Comparison of ENCODE assay signal across 10 cellular contexts in genomic region chr1:168574234-168574633, GRCh38. TPM values are rescaled to one million over a fixed set of nuclear protein-coding genes. Genes with fewer than 3 reads are reported as not detected.
DNase-seq lines count a peak whose midpoint lies in the region; FAIRE-seq and TF ChIP-seq lines count a peak whose summit lies in the region.
"Not testable (repeated sequence)": the region's sequence is repeated elsewhere in the genome, so short reads cannot be mapped to it uniquely, and the experiment has no call there.
"Had no signal": no experiment of that assay in that cellular context is flagged by ENCODE, and none has a peak within 500 bp of the region (broad histone marks: within the 10 kb centered on the region; RNA-seq: fewer than 3 reads in every experiment).

No MANE protein-coding gene starts in this region.

- not testable (repeated sequence) for H3K36me3 ChIP-seq in bronchial epithelial cell (ENCODE audit: control insufficient read depth, insufficient read depth, low read length); uterus

- FAIRE-seq in bronchial epithelial cell (lab: Jason Lieb, UNC): not testable (repeated sequence)

- not testable (repeated sequence) for H3K27ac ChIP-seq in uterus

- not testable (repeated sequence) for TF ChIP-seq POLR2A in uterus (IDR thresholded peaks at IDR 0.05)

- not testable (repeated sequence) for H3K9me3 ChIP-seq in uterus

- not testable (repeated sequence) for H3K9me3 Mint-ChIP-seq in nephron

- not testable (repeated sequence) for H3K4me1 Mint-ChIP-seq in nephron

- not testable (repeated sequence) for H3K4me3 ChIP-seq in HFF-Myc (replicated peaks; ENCODE audit: low read depth, low read length); bronchial epithelial cell (ENCODE audit: low read depth, low read length); uterus

- not testable (repeated sequence) for H3K4me3 Mint-ChIP-seq in nephron

- peaks cover 24% of the 10 kb centered on the region for H3K27me3 Mint-ChIP-seq in nephron (ENCODE audit: low read depth)

- not testable (repeated sequence) for H3K4me1 ChIP-seq in uterus

- H3K36me3 Mint-ChIP-seq in nephron (ENCODE audit: low read depth): not testable (repeated sequence)

- H3K27me3 ChIP-seq in bronchial epithelial cell (ENCODE audit: control insufficient read depth, insufficient read depth, low read length); uterus: not testable (repeated sequence)

- DNase-seq in DMS114 treated with DMSO at 0.1 percent for 48 hours (lab: John Stamatoyannopoulos, UW; ENCODE audit: unreplicated experiment): peak; percentile 4
- not testable (repeated sequence) for DNase-seq in HFF-Myc (ENCODE audit: extremely low read depth, low read depth)
- DNase-seq in NCI-H345 (lab: John Stamatoyannopoulos, UW): peak; percentile 7
- peak; percentile 5 for DNase-seq in T1000 (lab: John Stamatoyannopoulos, UW)
- peak; percentile 35 for DNase-seq in bronchial epithelial cell (ENCODE audit: low read depth)
- peak; percentile 31 for DNase-seq in glomerular visceral epithelial cell (ENCODE audit: extremely low spot score)
- peak in 1 of 2 donors; percentile 22 for DNase-seq in uterus

- not testable (repeated sequence) for H3K27ac Mint-ChIP-seq in nephron

- TF ChIP-seq CTCF in HFF-Myc (IDR thresholded peaks at IDR 0.05; ENCODE audit: low read depth, low read length, missing control alignments): peak; percentile 13
- TF ChIP-seq CTCF in bronchial epithelial cell (IDR thresholded peaks at IDR 0.05; ENCODE audit: insufficient read depth, low read length, severe bottlenecking): peak; percentile 19
- TF ChIP-seq CTCF in nephron (IDR thresholded peaks at IDR 0.05; ENCODE audit: unreplicated experiment in 3 of 3): peak; percentile 34 to 41 (median 41)
- TF ChIP-seq CTCF in uterus (IDR thresholded peaks at IDR 0.05): peak; percentile 38 to 53 (median 48)

- intact Hi-C loops in uterus (cut with DNase I; ENCODE audit: low total_unique reads): loop anchor here (10.0 kb wide), 1 partner anchor 129 kb away; no protein-coding TSS in a partner anchor

RNA-seq across cellular contexts. Expression of gene XCL1, which starts 2.2 kb away (rescaled TPM):
- total RNA-seq in bronchial epithelial cell (not detected in 2 replicates), uterus (under 1 TPM in 2 of 4 donors, not detected in 2; 0.55 to 0.58 TPM)
- total RNA-seq: SK-MEL-5, ureter had no signal

RNA-seq across cellular contexts. Expression of gene XCL2, which starts 30.4 kb away (rescaled TPM):
- total RNA-seq in bronchial epithelial cell (not detected in 2 replicates), uterus (not detected)
- total RNA-seq: SK-MEL-5, ureter had no signal
